ENCODE assay signal across 9 cellular contexts in genomic region chr5:174327317-174327864, GRCh38.
DNase-seq lines count a peak whose midpoint lies in the region; ATAC-seq, FAIRE-seq and TF ChIP-seq lines count a peak whose summit lies in the region.
"Had no signal": no experiment of that assay in that cellular context is flagged by ENCODE, and none has a peak within 500 bp of the region (broad histone marks: within the 10 kb centered on the region; RNA-seq: fewer than 3 reads in every experiment).

No MANE protein-coding gene starts in this region.

- H3K27me3 Mint-ChIP-seq in CD4-positive, alpha-beta T cell: peaks cover 44% of the 10 kb centered on the region
- H3K27me3 Mint-ChIP-seq in T-cell: peaks cover 26 to 41% of the 10 kb centered on the region in 2 donors

- H3K4me3 Mint-ChIP-seq in CD4-positive, alpha-beta T cell: no peak overlapping the region
- H3K4me3 Mint-ChIP-seq in T-cell: no peak overlapping the region

- in situ Hi-C loops in HepG2 (cut with HindIII; ENCODE audit: extremely low pct_ligation_motif_present, low pct_unique_long_range_greater_than_20kb): loop anchor here (10.0 kb wide), 1 partner anchor 407 kb away; no protein-coding TSS in a partner anchor

- CTCF ChIA-PET in CD4-positive, alpha-beta T cell (lab: Charles Lee): no interaction called here
- CTCF ChIA-PET in T-cell (lab: Charles Lee) (interaction anchor here in 1 of 2 donors (0.7 kb wide), 2 partner anchors 18 to 75 kb away, joined by 5 to 8 read pairs; no protein-coding TSS in a partner anchor), HepG2 (lab: Yijun Ruan, JAX; ENCODE audit: low intra/inter-chr PET ratio, low total read pairs) (interaction anchor here (1.1 to 1.4 kb wide), 2 partner anchors 409 to 466 kb away, joined by 3 to 4 read pairs; no protein-coding TSS in a partner anchor)

- TF ChIP-seq POLR2A in HepG2 (IDR thresholded peaks at IDR 0.05; ENCODE audit: insufficient read depth in 1 of 2, low read depth in 2 of 2, low read length in 2 of 2): no peak

- H3K4me1 Mint-ChIP-seq in CD4-positive, alpha-beta T cell (ENCODE audit: low read depth): no peaks in the 10 kb centered on the region
- H3K4me1 Mint-ChIP-seq in T-cell: no peaks in the 10 kb centered on the region

- intact Hi-C loops in CD4-positive, alpha-beta T cell (cut with DNase I, micrococcal nuclease): no loop called here
- intact Hi-C loops in HepG2 (cut with micrococcal nuclease; ENCODE audit: unreplicated experiment): no loop called here

- H3K36me3 ChIP-seq in bronchial epithelial cell (ENCODE audit: control insufficient read depth, insufficient read depth, low read length): no peaks in the 10 kb centered on the region
- no peaks in the 10 kb centered on the region for H3K36me3 ChIP-seq in HepG2 (replicated peaks in 1 of 2; ENCODE audit: control insufficient read depth in 1 of 2, insufficient read depth in 2 of 2, low read length in 2 of 2)

- TF ChIP-seq CTCF in CD4-positive, alpha-beta T cell (IDR thresholded peaks at IDR 0.05): peak; percentile 16
- TF ChIP-seq CTCF in bronchial epithelial cell (IDR thresholded peaks at IDR 0.05; ENCODE audit: insufficient read depth, low read length, severe bottlenecking): peak; percentile 58
- TF ChIP-seq CTCF in HepG2 (CRISPR knock-in tag; IDR thresholded peaks at IDR 0.05): peak; percentile 68

- no peaks in the 10 kb centered on the region for H3K36me3 Mint-ChIP-seq in CD4-positive, alpha-beta T cell (ENCODE audit: low read depth)
- H3K36me3 Mint-ChIP-seq in T-cell: no peaks in the 10 kb centered on the region

- no peak overlapping the region for H3K27ac Mint-ChIP-seq in CD4-positive, alpha-beta T cell
- no peak overlapping the region for H3K27ac Mint-ChIP-seq in T-cell

- no TSS peak for BruUV-seq in HepG2 (replicated peaks; lab: Mats Ljungman, UMichigan)

- no peak overlapping the region for H3K4me3 ChIP-seq in bronchial epithelial cell (ENCODE audit: low read depth, low read length)
- H3K4me3 ChIP-seq in HepG2 (replicated peaks in 1 of 3; ENCODE audit: insufficient read depth in 1 of 3, low read depth in 2 of 3, low read length in 3 of 3): no peak overlapping the region
- H3K4me3 ChIP-seq: skin epidermis had no signal

- peak in 7 of 10 experiments; percentile 3 to 19 (median 11) for DNase-seq in CD4-positive, alpha-beta T cell
- DNase-seq in NCI-H1105 (lab: John Stamatoyannopoulos, UW) (peak; percentile 76), T-cell (peak in 19 of 34 experiments; percentile 3 to 25 (median 12)), bronchial epithelial cell (ENCODE audit: low read depth) (peak; percentile 30), HepG2 (ENCODE audit: low spot score) (peak; percentile 42), stromal cell of bone marrow (ENCODE audit: low read depth) (peak; percentile 50)

- no peaks in the 10 kb centered on the region for H3K4me1 ChIP-seq in HepG2 (ENCODE audit: insufficient read depth, low read length)

- WGBS in HepG2 (ENCODE audit: low lambda C conversion rate): 40% methylated on average over 10 of the region's 10 CpGs

- no peaks in the 10 kb centered on the region for H3K9me3 Mint-ChIP-seq in CD4-positive, alpha-beta T cell
- H3K9me3 Mint-ChIP-seq in T-cell: no peaks in the 10 kb centered on the region

- no peak overlapping the region for H3K27ac ChIP-seq in CD4-positive, alpha-beta T cell (ENCODE audit: low read depth, low read length)
- no peak overlapping the region for H3K27ac ChIP-seq in HepG2 (ENCODE audit: extremely low read length, insufficient read depth, low read length)

- no peaks in the 10 kb centered on the region for H3K9me3 ChIP-seq in CD4-positive, alpha-beta T cell (ENCODE audit: control insufficient read depth, low read length)
- H3K9me3 ChIP-seq in HepG2 (ENCODE audit: low read length): no peaks in the 10 kb centered on the region

- H4K20me1 ChIP-seq in HepG2 (ENCODE audit: insufficient read depth, low read length): no peaks in the 10 kb centered on the region

- no peaks in the 10 kb centered on the region for H3K27me3 ChIP-seq in CD4-positive, alpha-beta T cell (ENCODE audit: control insufficient read depth, insufficient read depth, low read length)
- H3K27me3 ChIP-seq in bronchial epithelial cell (ENCODE audit: control insufficient read depth, insufficient read depth, low read length) (no peaks in the 10 kb centered on the region), HepG2 (ENCODE audit: control insufficient read depth in 1 of 2, insufficient read depth in 2 of 2, low read length in 2 of 2) (no peaks in the 10 kb centered on the region; a peak in 2 of 5 replicates)

- TF ChIP-seq EP300 in HepG2 (IDR thresholded peaks at IDR 0.05; ENCODE audit: low read depth in 2 of 2, low read length in 2 of 2): no peak
- TF ChIP-seq EP300 in HepG2 (CRISPR knock-in tag; IDR thresholded peaks at IDR 0.05; ENCODE audit: borderline replicate concordance): no peak

- FAIRE-seq in bronchial epithelial cell (lab: Jason Lieb, UNC) (no peak), HepG2 (lab: Jason Lieb, UNC) (peak; percentile 57)

- no peak overlapping the region for H2AFZ ChIP-seq in HepG2 (ENCODE audit: low read length)

- no peak for TF ChIP-seq RAD21 in HepG2 (CRISPR knock-in tag; IDR thresholded peaks at IDR 0.05)

- POLR2A ChIA-PET in CD4-positive, alpha-beta T cell (lab: Charles Lee): no interaction called here
- POLR2A ChIA-PET in T-cell (lab: Charles Lee) (no interaction called here), HepG2 (lab: Yijun Ruan, JAX) (no interaction called here)

- no peak overlapping the region for H3K9ac ChIP-seq in HepG2 (ENCODE audit: insufficient read depth, low read depth, low read length)

- H3K4me2 ChIP-seq in HepG2 (ENCODE audit: low read depth, low read length): no peak overlapping the region

- H3K79me2 ChIP-seq in HepG2 (ENCODE audit: insufficient read depth, low read length): no peaks in the 10 kb centered on the region

- no peak for ATAC-seq in CD4-positive, alpha-beta T cell (ENCODE audit: poor library complexity)
- ATAC-seq in GM19351 (IDR thresholded peaks at IDR 0.05; ENCODE audit: unreplicated experiment): peak; percentile 66
- no peak for ATAC-seq in T-cell (replicated peaks in 1 of 4)
- peak; percentile 89 for ATAC-seq in HepG2
- ATAC-seq in HG03469 (IDR thresholded peaks at IDR 0.05; ENCODE audit: unreplicated experiment): no peak

TF ChIP-seq in HepG2, 621 proteins besides CTCF, POLR2A, EP300 and RAD21:
- TF ChIP-seq STAG1 (CRISPR knock-in tag; IDR thresholded peaks at IDR 0.05) (peak; percentile 59), SIX1 (CRISPR knock-in tag; IDR thresholded peaks at IDR 0.05; ENCODE audit: borderline replicate concordance) (0 out of 2 replicates have a peak, but pooled peaks have one; percentile 25), ZNF772 (CRISPR knock-in tag; IDR thresholded peaks at IDR 0.05) (no peak), ZKSCAN5 (CRISPR knock-in tag; IDR thresholded peaks at IDR 0.05) (no peak), ZMAT3 (CRISPR knock-in tag; conservative IDR thresholded peaks at IDR 0.05) (no peak), ZSCAN30 (CRISPR knock-in tag; IDR thresholded peaks at IDR 0.05) (no peak), CENPT (CRISPR knock-in tag; IDR thresholded peaks at IDR 0.05; ENCODE audit: low read depth) (no peak), SMC3 (IDR thresholded peaks at IDR 0.05; ENCODE audit: low read length) (peak; percentile 37; the same call in 1 of the 2 replicates), REPIN1 (CRISPR knock-in tag; IDR thresholded peaks at IDR 0.05; ENCODE audit: borderline replicate concordance, low read depth) (peak; percentile 66; the same call in 1 of the 2 replicates)

Comparison
In these comparisons a context has a peak if more than half of its experiments do, and no peak if none do; other contexts are left out.
1. ATAC-seq: peak in GM19351 (single experiment) and HepG2 (single experiment); none in CD4-positive, alpha-beta T cell (single experiment), T-cell (0 of 4) and HG03469 (single experiment).
2. DNase-seq: peak in every context shown above with its lines; median percentile 76 in NCI-H1105; 50 in stromal cell of bone marrow; 42 in HepG2; 30 in bronchial epithelial cell; 12 in T-cell; 11 in CD4-positive, alpha-beta T cell.
3. CTCF ChIP-seq: peak in every context shown above with its lines; median percentile 68 in HepG2; 58 in bronchial epithelial cell; 16 in CD4-positive, alpha-beta T cell.